18 cellular contexts compared by ENCODE assay signal in genomic region chr4:2887343-2887742, GRCh38. TPM values are rescaled to one million over a fixed set of nuclear protein-coding genes. Genes with fewer than 3 reads are reported as not detected.
DNase-seq lines count a peak whose midpoint lies in the region; ATAC-seq, FAIRE-seq and TF ChIP-seq lines count a peak whose summit lies in the region.
"Had no signal": no experiment of that assay in that cellular context is flagged by ENCODE, and none has a peak within 500 bp of the region (broad histone marks: within the 10 kb centered on the region; RNA-seq: fewer than 3 reads in every experiment).

No MANE protein-coding gene starts in this region.

- POLR2A ChIA-PET in naive thymus-derived CD8-positive, alpha-beta T cell (lab: Charles Lee) = no interaction called here
- POLR2A ChIA-PET in activated CD8-positive, alpha-beta T cell treated with anti-CD3 and anti-CD28 coated beads for 36 hours (lab: Charles Lee) = interaction anchor here (0.7 to 1.9 kb wide), 2 partner anchors 20 to 21 kb away, joined by 3 to 4 read pairs; no protein-coding TSS in a partner anchor

- CTCF ChIA-PET in activated CD8-positive, alpha-beta T cell treated with anti-CD3 and anti-CD28 coated beads for 36 hours (lab: Charles Lee) = no interaction called here

- TF ChIP-seq CTCF in activated CD8-positive, alpha-beta T cell treated with anti-CD3 and anti-CD28 coated beads for 36 hours (IDR thresholded peaks at IDR 0.05) = no peak

- peaks cover 8 to 22% of the 10 kb centered on the region in 2 donors for H3K4me1 Mint-ChIP-seq in effector memory CD8-positive, alpha-beta T cell (ENCODE audit: low read depth in 2 of 2)
- peaks cover 0 to 18% (median 10%) of the 10 kb centered on the region in 4 donors for H3K4me1 Mint-ChIP-seq in naive thymus-derived CD8-positive, alpha-beta T cell
- H3K4me1 Mint-ChIP-seq in activated CD8-positive, alpha-beta T cell treated with anti-CD3 and anti-CD28 coated beads for 36 hours (ENCODE audit: low read depth) = peaks cover 2% of the 10 kb centered on the region
- peaks cover 3% of the 10 kb centered on the region for H3K4me1 Mint-ChIP-seq in activated T-cell treated with anti-CD3 and anti-CD28 coated beads, Interleukin-2, amount 50 U/mL, for 4 hours (ENCODE audit: low read depth)

- DNase-seq in NCI-H146 (lab: John Stamatoyannopoulos, UW) = peak; percentile 9
- no peak for DNase-seq in NCI-H146 treated with DMSO at 0.1 percent for 48 hours (lab: John Stamatoyannopoulos, UW; ENCODE audit: unreplicated experiment)
- peak; percentile 80 for DNase-seq in NCI-H524 treated with DMSO at 0.1 percent for 48 hours (lab: John Stamatoyannopoulos, UW)
- no peak for DNase-seq in effector memory CD8-positive, alpha-beta T cell
- no peak for DNase-seq in naive thymus-derived CD8-positive, alpha-beta T cell
- DNase-seq in urothelium cell line (ENCODE audit: low spot score) = no peak
- no peak for DNase-seq in activated CD8-positive, alpha-beta T cell treated with anti-CD3 and anti-CD28 coated beads for 36 hours
- DNase-seq in activated T-cell treated with anti-CD3 and anti-CD28 coated beads, Interleukin-2, amount 50 U/mL, for 4 hours = no peak
- DNase-seq: AML-193, COR-L47, GM23248, IMR-90, NCI-H1417 treated with DMSO at 0.1 percent for 48 hours, NCI-H2029, NCI-H446 treated with DMSO at 0.1 percent for 48 hours, NCI-H774, SJCRH30 had no signal

- no peak for FAIRE-seq in urothelium cell line (lab: Jason Lieb, UNC)
- FAIRE-seq: G401.6 had no signal

- no peak overlapping the region for H3K4me3 Mint-ChIP-seq in effector memory CD8-positive, alpha-beta T cell
- H3K4me3 Mint-ChIP-seq in naive thymus-derived CD8-positive, alpha-beta T cell = no peak overlapping the region
- H3K4me3 Mint-ChIP-seq in activated CD8-positive, alpha-beta T cell treated with anti-CD3 and anti-CD28 coated beads for 36 hours = no peak overlapping the region
- no peak overlapping the region for H3K4me3 Mint-ChIP-seq in activated T-cell treated with anti-CD3 and anti-CD28 coated beads, Interleukin-2, amount 50 U/mL, for 4 hours

- peak overlapping the region; percentile 17 to 76 for H3K27ac Mint-ChIP-seq in effector memory CD8-positive, alpha-beta T cell
- H3K27ac Mint-ChIP-seq in naive thymus-derived CD8-positive, alpha-beta T cell = peak overlapping the region in 6 of 10 donors; percentile 39 to 67 (median 62)
- no peak overlapping the region for H3K27ac Mint-ChIP-seq in activated CD8-positive, alpha-beta T cell treated with anti-CD3 and anti-CD28 coated beads for 36 hours

- intact Hi-C loops in activated CD8-positive, alpha-beta T cell treated with anti-CD3 and anti-CD28 coated beads for 36 hours (cut with micrococcal nuclease) = no loop called here

- no peak for ATAC-seq in effector memory CD8-positive, alpha-beta T cell (replicated peaks)
- ATAC-seq in naive thymus-derived CD8-positive, alpha-beta T cell = no peak
- ATAC-seq in activated CD8-positive, alpha-beta T cell treated with anti-CD3 and anti-CD28 coated beads for 36 hours = no peak
- ATAC-seq in activated T-cell treated with anti-CD3 and anti-CD28 coated beads, Interleukin-2, amount 50 U/mL, for 4 hours = no peak

- H3K9me3 Mint-ChIP-seq in effector memory CD8-positive, alpha-beta T cell = no peaks in the 10 kb centered on the region
- no peaks in the 10 kb centered on the region for H3K9me3 Mint-ChIP-seq in naive thymus-derived CD8-positive, alpha-beta T cell
- no peaks in the 10 kb centered on the region for H3K9me3 Mint-ChIP-seq in activated CD8-positive, alpha-beta T cell treated with anti-CD3 and anti-CD28 coated beads for 36 hours
- no peaks in the 10 kb centered on the region for H3K9me3 Mint-ChIP-seq in activated T-cell treated with anti-CD3 and anti-CD28 coated beads, Interleukin-2, amount 50 U/mL, for 4 hours

- no peaks in the 10 kb centered on the region for H3K27me3 Mint-ChIP-seq in effector memory CD8-positive, alpha-beta T cell
- no peaks in the 10 kb centered on the region for H3K27me3 Mint-ChIP-seq in naive thymus-derived CD8-positive, alpha-beta T cell
- no peaks in the 10 kb centered on the region for H3K27me3 Mint-ChIP-seq in activated CD8-positive, alpha-beta T cell treated with anti-CD3 and anti-CD28 coated beads for 36 hours
- no peaks in the 10 kb centered on the region for H3K27me3 Mint-ChIP-seq in activated T-cell treated with anti-CD3 and anti-CD28 coated beads, Interleukin-2, amount 50 U/mL, for 4 hours (ENCODE audit: low read depth)

- H3K36me3 Mint-ChIP-seq in effector memory CD8-positive, alpha-beta T cell (ENCODE audit: insufficient read depth) = peaks cover 62% of the 10 kb centered on the region
- peaks cover 0 to 71% (median 15%) of the 10 kb centered on the region in 3 donors for H3K36me3 Mint-ChIP-seq in naive thymus-derived CD8-positive, alpha-beta T cell
- H3K36me3 Mint-ChIP-seq in activated CD8-positive, alpha-beta T cell treated with anti-CD3 and anti-CD28 coated beads for 36 hours (ENCODE audit: low read depth) = peaks cover 24% of the 10 kb centered on the region
- H3K36me3 Mint-ChIP-seq in activated T-cell treated with anti-CD3 and anti-CD28 coated beads, Interleukin-2, amount 50 U/mL, for 4 hours (ENCODE audit: insufficient read depth) = peaks cover 35% of the 10 kb centered on the region

RNA-seq across cellular contexts. Expression of gene ADD1, which starts 43.7 kb away (rescaled TPM):
- 100 to 1,000 TPM; 302 to 309 TPM for total RNA-seq in naive thymus-derived CD8-positive, alpha-beta T cell
- polyA plus RNA-seq in naive thymus-derived CD8-positive, alpha-beta T cell = 100 to 1,000 TPM; 129 to 151 (median 150) TPM
- 100 to 1,000 TPM; 149 to 154 TPM for total RNA-seq in activated CD8-positive, alpha-beta T cell treated with anti-CD3 and anti-CD28 coated beads for 36 hours
- 100 to 1,000 TPM; 147 to 175 (median 153) TPM for total RNA-seq in activated T-cell treated with anti-CD3 and anti-CD28 coated beads, Interleukin-2, amount 50 U/mL, for 4 hours

Comparison
In these comparisons a context has a peak if more than half of its experiments do, and no peak if none do; other contexts are left out.
1. DNase-seq: peak in NCI-H146 (single experiment) and NCI-H524 treated with DMSO at 0.1 percent for 48 hours (single experiment); none in NCI-H146 treated with DMSO at 0.1 percent for 48 hours (single experiment), effector memory CD8-positive, alpha-beta T cell (0 of 3), naive thymus-derived CD8-positive, alpha-beta T cell (0 of 10), urothelium cell line (single experiment), activated CD8-positive, alpha-beta T cell treated with anti-CD3 and anti-CD28 coated beads for 36 hours (single experiment) and activated T-cell treated with anti-CD3 and anti-CD28 coated beads, Interleukin-2, amount 50 U/mL, for 4 hours (single experiment).